ENCODE assay signal across 8 cellular contexts in the genomic region with DNA sequence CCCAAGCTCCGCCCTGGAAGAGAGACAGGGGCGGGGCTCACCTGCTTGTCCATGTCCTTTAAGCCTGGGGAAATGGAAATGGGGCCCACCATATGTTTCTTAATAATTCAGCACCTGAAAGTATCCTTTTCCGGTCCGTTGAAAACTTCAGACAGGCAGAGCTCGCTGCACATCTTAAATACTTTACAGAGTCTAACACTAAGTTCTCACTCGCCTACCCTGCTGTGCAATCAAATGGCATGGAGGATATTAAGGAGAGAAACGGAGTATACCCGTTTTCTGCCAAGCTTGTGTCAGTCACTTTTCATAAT. TPM values are rescaled to one million over a fixed set of nuclear protein-coding genes. Genes with fewer than 3 reads are reported as not detected.
DNase-seq lines count a peak whose midpoint lies in the region.

No MANE protein-coding gene starts in this region.

- H3K27ac ChIP-seq in stomach smooth muscle (ENCODE audit: low read length): no peak overlapping the region

- intact Hi-C loops in activated T-helper 1 cell treated with anti-CD3 and anti-CD28 coated beads, Interleukin-12 subunit alpha, Interleukin-12 subunit beta, Interleukin-2, Interleukin-4 antibody, amounts not matched to agents 30 ng/mL and 10 ng/mL and 1 ng/mL, durations not matched to agents 14 hours and 24 hours and 36 hours (cut with micrococcal nuclease): loop anchor here (1.0 to 10.0 kb wide), 14 partner anchors 38 to 1581 kb away; a partner anchor contains a TSS

- H3K9me3 Mint-ChIP-seq in T-helper 1 cell treated with Interleukin-12 subunit alpha and Interleukin-12 subunit beta and Interleukin-4 antibody, amounts not matched to agents 30 μg/mL and 1 μg/mL, for 36 hours: no peaks in the 10 kb centered on the region
- H3K9me3 Mint-ChIP-seq in activated T-helper 1 cell treated with anti-CD3 and anti-CD28 coated beads, Interleukin-12 subunit alpha, Interleukin-12 subunit beta, Interleukin-2, Interleukin-4 antibody, amounts not matched to agents 30 ng/mL and 10 ng/mL and 1 ng/mL, durations not matched to agents 14 hours and 24 hours and 36 hours: no peaks in the 10 kb centered on the region

- peak overlapping the region; percentile 78 for H3K27ac Mint-ChIP-seq in T-helper 1 cell treated with Interleukin-12 subunit alpha and Interleukin-12 subunit beta and Interleukin-4 antibody, amounts not matched to agents 30 μg/mL and 1 μg/mL, for 36 hours
- H3K27ac Mint-ChIP-seq in activated T-helper 1 cell treated with anti-CD3 and anti-CD28 coated beads, Interleukin-12 subunit alpha, Interleukin-12 subunit beta, Interleukin-2, Interleukin-4 antibody, amounts not matched to agents 30 ng/mL and 10 ng/mL and 1 ng/mL, durations not matched to agents 14 hours and 24 hours and 36 hours: peak overlapping the region; percentile 51

- H3K27me3 ChIP-seq in stomach smooth muscle (ENCODE audit: control insufficient read depth in 1 of 2, insufficient read depth in 2 of 2, low read length in 2 of 2): no peaks in the 10 kb centered on the region

- H3K4me1 ChIP-seq in stomach smooth muscle (ENCODE audit: control insufficient read depth, insufficient read depth, low read length): peaks cover 22% of the 10 kb centered on the region

- H3K4me3 ChIP-seq in iPS-18c (ENCODE audit: insufficient read depth, low read depth, low read length): peak overlapping the region; percentile 94
- peak overlapping the region; percentile 86 to 97 for H3K4me3 ChIP-seq in stomach smooth muscle (ENCODE audit: low read length in 2 of 2)

- no peaks in the 10 kb centered on the region for H3K27me3 Mint-ChIP-seq in T-helper 1 cell treated with Interleukin-12 subunit alpha and Interleukin-12 subunit beta and Interleukin-4 antibody, amounts not matched to agents 30 μg/mL and 1 μg/mL, for 36 hours (ENCODE audit: low read depth)
- H3K27me3 Mint-ChIP-seq in activated T-helper 1 cell treated with anti-CD3 and anti-CD28 coated beads, Interleukin-12 subunit alpha, Interleukin-12 subunit beta, Interleukin-2, Interleukin-4 antibody, amounts not matched to agents 30 ng/mL and 10 ng/mL and 1 ng/mL, durations not matched to agents 14 hours and 24 hours and 36 hours (ENCODE audit: insufficient read depth): no peaks in the 10 kb centered on the region

- DNase-seq in T-helper 1 cell (no peak), NCI-H1417 (lab: John Stamatoyannopoulos, UW) (no peak), amygdala (lab: John Stamatoyannopoulos, UW) (no peak), SW480 (ENCODE audit: low spot score) (no peak)
- DNase-seq in activated T-helper 1 cell treated with anti-CD3 and anti-CD28 coated beads, Interleukin-12 subunit alpha, Interleukin-12 subunit beta, Interleukin-2, Interleukin-4 antibody, amounts not matched to agents 30 ng/mL and 10 ng/mL and 1 ng/mL, durations not matched to agents 14 hours and 24 hours and 36 hours (ENCODE audit: low spot score): no peak

- peaks cover 33% of the 10 kb centered on the region for H3K4me1 Mint-ChIP-seq in T-helper 1 cell treated with Interleukin-12 subunit alpha and Interleukin-12 subunit beta and Interleukin-4 antibody, amounts not matched to agents 30 μg/mL and 1 μg/mL, for 36 hours (ENCODE audit: low read depth)
- H3K4me1 Mint-ChIP-seq in activated T-helper 1 cell treated with anti-CD3 and anti-CD28 coated beads, Interleukin-12 subunit alpha, Interleukin-12 subunit beta, Interleukin-2, Interleukin-4 antibody, amounts not matched to agents 30 ng/mL and 10 ng/mL and 1 ng/mL, durations not matched to agents 14 hours and 24 hours and 36 hours (ENCODE audit: low read depth): peaks cover 55% of the 10 kb centered on the region

- H3K4me3 Mint-ChIP-seq in T-helper 1 cell treated with Interleukin-12 subunit alpha and Interleukin-12 subunit beta and Interleukin-4 antibody, amounts not matched to agents 30 μg/mL and 1 μg/mL, for 36 hours: peak overlapping the region; percentile 98
- H3K4me3 Mint-ChIP-seq in activated T-helper 1 cell treated with anti-CD3 and anti-CD28 coated beads, Interleukin-12 subunit alpha, Interleukin-12 subunit beta, Interleukin-2, Interleukin-4 antibody, amounts not matched to agents 30 ng/mL and 10 ng/mL and 1 ng/mL, durations not matched to agents 14 hours and 24 hours and 36 hours: peak overlapping the region; percentile 61

- H3K9me3 ChIP-seq in iPS-18c (ENCODE audit: control insufficient read depth, insufficient read depth, low read length) (no peaks in the 10 kb centered on the region), stomach smooth muscle (ENCODE audit: control insufficient read depth in 2 of 2, low read length in 2 of 2) (no peaks in the 10 kb centered on the region)

- H3K36me3 Mint-ChIP-seq in T-helper 1 cell treated with Interleukin-12 subunit alpha and Interleukin-12 subunit beta and Interleukin-4 antibody, amounts not matched to agents 30 μg/mL and 1 μg/mL, for 36 hours (ENCODE audit: low read depth): peaks cover 23% of the 10 kb centered on the region
- H3K36me3 Mint-ChIP-seq in activated T-helper 1 cell treated with anti-CD3 and anti-CD28 coated beads, Interleukin-12 subunit alpha, Interleukin-12 subunit beta, Interleukin-2, Interleukin-4 antibody, amounts not matched to agents 30 ng/mL and 10 ng/mL and 1 ng/mL, durations not matched to agents 14 hours and 24 hours and 36 hours (ENCODE audit: low read depth): peaks cover 26% of the 10 kb centered on the region

- H3K9ac ChIP-seq in stomach smooth muscle (ENCODE audit: low read length in 2 of 2): no peak overlapping the region

- peaks cover 10 to 13% of the 10 kb centered on the region in 2 donors for H3K36me3 ChIP-seq in stomach smooth muscle (ENCODE audit: control insufficient read depth in 2 of 2, insufficient read depth in 2 of 2, low read length in 2 of 2)

RNA-seq across cellular contexts. Expression of a gene that starts 0.5 kb away (rescaled TPM):
- total RNA-seq in activated T-helper 1 cell treated with anti-CD3 and anti-CD28 coated beads, Interleukin-12 subunit alpha, Interleukin-12 subunit beta, Interleukin-2, Interleukin-4 antibody, amounts not matched to agents 30 ng/mL and 10 ng/mL and 1 ng/mL, durations not matched to agents 14 hours and 24 hours and 36 hours: 40.5 and 42.3 TPM in 2 replicates

RNA-seq across cellular contexts. Expression of a gene that starts 37.8 kb away (rescaled TPM):
- total RNA-seq in activated T-helper 1 cell treated with anti-CD3 and anti-CD28 coated beads, Interleukin-12 subunit alpha, Interleukin-12 subunit beta, Interleukin-2, Interleukin-4 antibody, amounts not matched to agents 30 ng/mL and 10 ng/mL and 1 ng/mL, durations not matched to agents 14 hours and 24 hours and 36 hours: 39.6 and 40.3 TPM in 2 replicates

RNA-seq across cellular contexts. Expression of a gene that starts 37.9 kb away (rescaled TPM):
- 103 and 105 TPM in 2 replicates for total RNA-seq in activated T-helper 1 cell treated with anti-CD3 and anti-CD28 coated beads, Interleukin-12 subunit alpha, Interleukin-12 subunit beta, Interleukin-2, Interleukin-4 antibody, amounts not matched to agents 30 ng/mL and 10 ng/mL and 1 ng/mL, durations not matched to agents 14 hours and 24 hours and 36 hours
